In genomic region chr1:207825719-207826556, GRCh38 we compare ENCODE assay signal across 9 cellular contexts.
DNase-seq lines count a peak whose midpoint lies in the region; ATAC-seq and TF ChIP-seq lines count a peak whose summit lies in the region.
"Had no signal": no experiment of that assay in that cellular context is flagged by ENCODE, and none has a peak within 500 bp of the region (broad histone marks: within the 10 kb centered on the region; RNA-seq: fewer than 3 reads in every experiment).

No MANE protein-coding gene starts in this region.

- TF ChIP-seq CTCF in GM10266 (IDR thresholded peaks at IDR 0.05; ENCODE audit: control insufficient read depth, insufficient read depth, low read depth, missing control alignments) (no peak), OCI-LY7 (conservative IDR thresholded peaks at IDR 0.05; ENCODE audit: low read length) (no peak)

- H3K27ac ChIP-seq in OCI-LY7 (ENCODE audit: low read depth, low read length, poor library complexity, severe bottlenecking), result peak overlapping the region; percentile 27
- H3K27ac ChIP-seq: SK-N-MC had no signal

- H3K4me3 ChIP-seq in OCI-LY7 (ENCODE audit: low read depth, low read length, poor library complexity, severe bottlenecking) (peak overlapping the region; percentile 39), HAP-1 (no peak overlapping the region)
- H3K4me3 ChIP-seq: SK-N-MC had no signal

- H3K27me3 ChIP-seq in HAP-1 (ENCODE audit: low read depth), result no peaks in the 10 kb centered on the region

- CTCF ChIA-PET in OCI-LY7 (lab: Charles Lee; ENCODE audit: unreplicated experiment), result interaction anchor here (1.0 to 1.2 kb wide), 3 partner anchors 43 to 46 kb away, joined by 3 read pairs; no protein-coding TSS in a partner anchor

- no TSS peak for BruUV-seq in OCI-LY7 (replicated peaks; lab: Mats Ljungman, UMichigan)

- POLR2A ChIA-PET in OCI-LY7 (lab: Charles Lee), result interaction anchor here (0.6 to 6.5 kb wide), 4 partner anchors 14 to 80 kb away, joined by 3 to 109 read pairs (median 3); no protein-coding TSS in a partner anchor

- DNase-seq in GM10266 (ENCODE audit: extremely low spot score) (peak; percentile 83), OCI-LY7 (ENCODE audit: low spot score) (peak; percentile 54), left ventricle myocardium superior (peak; percentile 72), HAP-1 (ENCODE audit: low spot score in 2 of 2) (no peak), NCI-H510A treated with DMSO at 0.1 percent for 48 hours (lab: John Stamatoyannopoulos, UW) (no peak)
- DNase-seq in activated effector memory CD4-positive, alpha-beta T cell treated with Interleukin-2 at 50 U/mL for 16 hours, result peak; percentile 68
- peak; percentile 90 for DNase-seq in stimulated activated CD4-positive, alpha-beta T cell treated with anti-CD3 and anti-CD28 coated beads, Interleukin-15, amount 100 ng/mL, for 24 hours

- H3K4me1 ChIP-seq in OCI-LY7 (ENCODE audit: insufficient read depth, low read length, poor library complexity, severe bottlenecking), result peaks cover 67% of the 10 kb centered on the region
- no peaks in the 10 kb centered on the region for H3K4me1 ChIP-seq in HAP-1

- intact Hi-C loops in OCI-LY7 (cut with micrococcal nuclease; ENCODE audit: unreplicated experiment) (no loop called here), left ventricle myocardium superior (cut with micrococcal nuclease) (no loop called here)

- peak overlapping the region; percentile 64 for H2AFZ ChIP-seq in OCI-LY7 (ENCODE audit: low read length)

- in situ Hi-C loops in HAP-1 (cut with MboI; ENCODE audit: low sequenced_read_pairs), result no loop called here

- H3K9me3 ChIP-seq in OCI-LY7 (ENCODE audit: low read length) (no peaks in the 10 kb centered on the region), HAP-1 (no peaks in the 10 kb centered on the region)

- H3K4me2 ChIP-seq in OCI-LY7 (ENCODE audit: low read length), result peak overlapping the region; percentile 69

- H4K20me1 ChIP-seq in OCI-LY7 (ENCODE audit: insufficient read depth, low read length), result 0 out of 2 replicates have a peak, but pooled peaks cover 4% of the 10 kb centered on the region

- peaks cover 15% of the 10 kb centered on the region; the same call in 1 of the 2 replicates for H3K79me2 ChIP-seq in OCI-LY7 (ENCODE audit: insufficient read depth, low read depth, low read length)

- H3K36me3 ChIP-seq in OCI-LY7 (ENCODE audit: insufficient read depth, low read length), result no peaks in the 10 kb centered on the region
- no peaks in the 10 kb centered on the region for H3K36me3 ChIP-seq in HAP-1 (replicated peaks)

- no peaks in the 10 kb centered on the region for H3K9me2 ChIP-seq in OCI-LY7 (ENCODE audit: insufficient read depth, low read length)

- ATAC-seq in HG02610 (IDR thresholded peaks at IDR 0.05; ENCODE audit: unreplicated experiment) (peak; percentile 68), left ventricle myocardium superior (peak; percentile 1)

Comparison
In these comparisons a context has a peak if more than half of its experiments do, and no peak if none do; other contexts are left out.
1. DNase-seq: peak in GM10266 (single experiment), OCI-LY7 (single experiment), activated effector memory CD4-positive, alpha-beta T cell treated with Interleukin-2 at 50 U/mL for 16 hours (single experiment), left ventricle myocardium superior (single experiment) and stimulated activated CD4-positive, alpha-beta T cell treated with anti-CD3 and anti-CD28 coated beads, Interleukin-15, amount 100 ng/mL, for 24 hours (single experiment); none in HAP-1 (0 of 2) and NCI-H510A treated with DMSO at 0.1 percent for 48 hours (single experiment).